ENCODE assay signal across 1 cellular context in genomic region chr5:138464388-138465287, GRCh38.
A peak's percentile ranks its signal among the peaks of the same experiment; 100 is the strongest.
TF ChIP-seq lines count a peak whose summit lies in the region.

No MANE protein-coding gene starts in this region.

TF ChIP-seq in K562, 482 proteins besides CTCF, POLR2A, EP300 and RAD21 (continued from another document):
- peak; percentile 82 for TF ChIP-seq POLR2B (IDR thresholded peaks at IDR 0.05; ENCODE audit: low read depth, partially characterized antibody)
- peak; percentile 63 for TF ChIP-seq RBBP5 (IDR thresholded peaks at IDR 0.05; ENCODE audit: borderline replicate concordance, insufficient read depth, low read length, poor library complexity, severe bottlenecking)
- no peak for TF ChIP-seq CEBPB (tag; IDR thresholded peaks at IDR 0.05)
- TF ChIP-seq TCF3 (CRISPR knock-in tag; IDR thresholded peaks at IDR 0.05): peak; percentile 65
- TF ChIP-seq PTRF (tag; IDR thresholded peaks at IDR 0.05): no peak
- no peak for TF ChIP-seq ZBTB5 (IDR thresholded peaks at IDR 0.05)
- TF ChIP-seq E2F3 (CRISPR knock-in tag; IDR thresholded peaks at IDR 0.05): peak; percentile 56; the same call in 1 of the 2 replicates
- TF ChIP-seq CBFA2T3 (IDR thresholded peaks at IDR 0.05): peak; percentile 58
- no peak for TF ChIP-seq NFXL1 (CRISPR knock-in tag; IDR thresholded peaks at IDR 0.05)
- no peak for TF ChIP-seq IRF2 (CRISPR knock-in tag; IDR thresholded peaks at IDR 0.05)
- no peak for TF ChIP-seq ZNF592 (IDR thresholded peaks at IDR 0.05)
- no peak for TF ChIP-seq MTF1 (CRISPR knock-in tag; IDR thresholded peaks at IDR 0.05; ENCODE audit: borderline replicate concordance)
- no peak for TF ChIP-seq ZNF140 (CRISPR knock-in tag; IDR thresholded peaks at IDR 0.05)
- peak; percentile 96 for TF ChIP-seq BRD9 (IDR thresholded peaks at IDR 0.05; ENCODE audit: low read depth, partially characterized antibody)
- TF ChIP-seq HBP1 (CRISPR knock-in tag; IDR thresholded peaks at IDR 0.05): no peak
- 0 out of 2 replicates have a peak, but pooled peaks have one; percentile 43 for TF ChIP-seq ZNF668 (CRISPR knock-in tag; IDR thresholded peaks at IDR 0.05)
- TF ChIP-seq ZNF589 (CRISPR knock-in tag; IDR thresholded peaks at IDR 0.05; ENCODE audit: low read depth): peak; percentile 48; the same call in 1 of the 2 replicates
- TF ChIP-seq FIP1L1 (IDR thresholded peaks at IDR 0.05; ENCODE audit: low read depth, low read length, poor library complexity, severe bottlenecking): peak; percentile 61
- TF ChIP-seq TAF9B (IDR thresholded peaks at IDR 0.05; ENCODE audit: partially characterized antibody): peak; percentile 65
- TF ChIP-seq MLLT1 (IDR thresholded peaks at IDR 0.05): 0 out of 4 replicates have a peak, but pooled peaks of 1 of the 2 experiments have one; percentile 45
- 0 out of 2 replicates have a peak, but pooled peaks have one; percentile 46 for TF ChIP-seq FOXK1 (CRISPR knock-in tag; IDR thresholded peaks at IDR 0.05; ENCODE audit: borderline replicate concordance)
- TF ChIP-seq HMGXB4 (CRISPR knock-in tag; IDR thresholded peaks at IDR 0.05): peak; percentile 91
- TF ChIP-seq RNF219 (CRISPR knock-in tag; IDR thresholded peaks at IDR 0.05): no peak
- peak; percentile 27; the same call in 1 of the 2 replicates for TF ChIP-seq POLR2H (tag; IDR thresholded peaks at IDR 0.05; ENCODE audit: low read depth)
- TF ChIP-seq SUPT5H (IDR thresholded peaks at IDR 0.05): peak; percentile 79
- TF ChIP-seq SRSF9 (IDR thresholded peaks at IDR 0.05; ENCODE audit: borderline replicate concordance, low read depth, low read length): no peak
- no peak for TF ChIP-seq KLF10 (CRISPR knock-in tag; IDR thresholded peaks at IDR 0.05)
- TF ChIP-seq PHF8 (IDR thresholded peaks at IDR 0.05; ENCODE audit: borderline replicate concordance, low read length): peak; percentile 71
- peak; percentile 27 for TF ChIP-seq NFRKB (IDR thresholded peaks at IDR 0.05; ENCODE audit: low read depth)
- TF ChIP-seq GABPA (tag; conservative IDR thresholded peaks at IDR 0.05; ENCODE audit: low read depth): peak; percentile 29
- peak; percentile 79 for TF ChIP-seq RBFOX2 (IDR thresholded peaks at IDR 0.05; ENCODE audit: low read depth, low read length)
- peak; percentile 63 for TF ChIP-seq ATF7 (IDR thresholded peaks at IDR 0.05)
- TF ChIP-seq IFI16 (CRISPR knock-in tag; IDR thresholded peaks at IDR 0.05): no peak
- TF ChIP-seq ZBED1 (IDR thresholded peaks at IDR 0.05): 0 out of 2 replicates have a peak, but pooled peaks have one; percentile 16
- TF ChIP-seq ARID2 (IDR thresholded peaks at IDR 0.05): no peak
- peak; percentile 74 for TF ChIP-seq MTA1 (IDR thresholded peaks at IDR 0.05; ENCODE audit: borderline replicate concordance)
- TF ChIP-seq ZBTB7A (IDR thresholded peaks at IDR 0.05; ENCODE audit: borderline replicate concordance, control insufficient read depth, low read depth, low read length): peak; percentile 93; the same call in 1 of the 2 replicates
- peak; percentile 74 for TF ChIP-seq SAP30 (IDR thresholded peaks at IDR 0.05; ENCODE audit: borderline replicate concordance, insufficient read depth, low read depth, low read length, poor library complexity, severe bottlenecking)
- TF ChIP-seq BRCA1 (IDR thresholded peaks at IDR 0.05): no peak
- no peak for TF ChIP-seq BRCA1 (CRISPR knock-in tag; IDR thresholded peaks at IDR 0.05)
- TF ChIP-seq ETS1 (conservative IDR thresholded peaks at IDR 0.05; ENCODE audit: control insufficient read depth, low read depth, low read length): no peak
- TF ChIP-seq ZNF77 (CRISPR knock-in tag; IDR thresholded peaks at IDR 0.05): no peak
- peak; percentile 73 for TF ChIP-seq EP400 (IDR thresholded peaks at IDR 0.05)
